Comparison of ENCODE assay signal across 8 cellular contexts in genomic region chr11:94417386-94417987, GRCh38. TPM values are rescaled to one million over a fixed set of nuclear protein-coding genes. Genes with fewer than 3 reads are reported as not detected.
DNase-seq lines count a peak whose midpoint lies in the region; ATAC-seq and TF ChIP-seq lines count a peak whose summit lies in the region.

No MANE protein-coding gene starts in this region.

- peak; percentile 12 for DNase-seq in DMS114 treated with DMSO at 0.1 percent for 48 hours (lab: John Stamatoyannopoulos, UW; ENCODE audit: unreplicated experiment)
- peak; percentile 27 for DNase-seq in M059J (ENCODE audit: low read depth)
- DNase-seq in cardiac fibroblast (ENCODE audit: low read depth in 2 of 2): peak; percentile 61 to 63
- DNase-seq in myocyte (ENCODE audit: low read depth): peak; percentile 49
- no peak for DNase-seq in SHP77 (lab: John Stamatoyannopoulos, UW)
- no peak for DNase-seq in T1000 (lab: John Stamatoyannopoulos, UW)
- DNase-seq in stimulated activated CD4-positive, alpha-beta T cell treated with anti-CD3 and anti-CD28 coated beads, Interleukin-4, amount 100 ng/mL, for 1 hour: no peak

- no peak for ATAC-seq in activated CD4-positive, CD25-positive, alpha-beta regulatory T cell treated with anti-CD3 and anti-CD28 coated beads, Interleukin-2, amount 50 U/mL, for 24 hours

- peak; percentile 52 for TF ChIP-seq CTCF in cardiac fibroblast (IDR thresholded peaks at IDR 0.05; ENCODE audit: low read depth, low read length)

- H3K4me3 ChIP-seq in cardiac fibroblast (replicated peaks in 1 of 2; ENCODE audit: low read depth in 2 of 2, low read length in 2 of 2): no peak overlapping the region

RNA-seq across cellular contexts. Expression of gene GPR83, which starts 16.3 kb away (rescaled TPM):
- total RNA-seq in M059J (2014; rRNA removed; shearing (Covaris generic)): 0.02 TPM in 1 of 2 replicates, not detected in the other
- 0.05 TPM in 1 of 2 replicates, not detected in the other for total RNA-seq in myocyte
- polyA plus RNA-seq in myocyte (2012): not detected

Comparison
In these comparisons a context has a peak if more than half of its experiments do, and no peak if none do; other contexts are left out.
1. DNase-seq: peak in DMS114 treated with DMSO at 0.1 percent for 48 hours (single experiment), M059J (single experiment), cardiac fibroblast (2 of 2) and myocyte (single experiment); none in SHP77 (0 of 2), T1000 (single experiment) and stimulated activated CD4-positive, alpha-beta T cell treated with anti-CD3 and anti-CD28 coated beads, Interleukin-4, amount 100 ng/mL, for 1 hour (single experiment).